ENCODE assay signal across 8 cellular contexts in genomic region chr1:46036894-46037596, GRCh38.
A peak's percentile ranks its signal among the peaks of the same experiment; 100 is the strongest.
DNase-seq lines count a peak whose midpoint lies in the region; ATAC-seq, FAIRE-seq and TF ChIP-seq lines count a peak whose summit lies in the region.

No MANE protein-coding gene starts in this region.

- no peaks in the 10 kb centered on the region for H3K79me2 ChIP-seq in endothelial cell of umbilical vein (ENCODE audit: control insufficient read depth, insufficient read depth, low read length)

- H3K27ac ChIP-seq in endothelial cell of umbilical vein (ENCODE audit: insufficient read depth, low read depth, low read length), result no peak overlapping the region

- DNase-seq in Daoy (ENCODE audit: low read depth) (peak; percentile 81), HT-29 (ENCODE audit: low spot score) (peak; percentile 94), NT2/D1 (ENCODE audit: low read depth, low spot score) (peak; percentile 84), endothelial cell of umbilical vein (ENCODE audit: low read depth, low spot score) (peak; percentile 84), middle frontal gyrus (ENCODE audit: extremely low spot score, low spot score) (peak; percentile 61)
- DNase-seq in activated CD8-positive, alpha-beta memory T cell treated with anti-CD3 and anti-CD28 coated beads, Interleukin-2, amount 50 U/mL, for 1 hour (ENCODE audit: extremely low read depth), result peak; percentile 53
- peak; percentile 75 for DNase-seq in stimulated activated CD8-positive, alpha-beta memory T cell treated with anti-CD3 and anti-CD28 coated beads, Interleukin-4, amount 100 ng/mL, for 24 hours (ENCODE audit: low read depth)

- no peaks in the 10 kb centered on the region for H3K9me3 ChIP-seq in NT2/D1 (ENCODE audit: insufficient read depth, low read length)
- no peaks in the 10 kb centered on the region for H3K9me3 ChIP-seq in endothelial cell of umbilical vein (replicated peaks; ENCODE audit: control insufficient read depth, insufficient read depth, low read length)

- H3K4me2 ChIP-seq in endothelial cell of umbilical vein (ENCODE audit: insufficient read depth, low read length), result no peak overlapping the region

- POLR2A ChIA-PET in endothelial cell of umbilical vein (lab: Charles Lee), result no interaction called here

- H3K27me3 ChIP-seq in NT2/D1 (ENCODE audit: insufficient read depth, insufficient read length), result no peaks in the 10 kb centered on the region
- no peaks in the 10 kb centered on the region for H3K27me3 ChIP-seq in endothelial cell of umbilical vein (ENCODE audit: control insufficient read depth in 2 of 2, insufficient read depth in 2 of 2, low read length in 2 of 2)

- BruUV-seq in endothelial cell of umbilical vein (replicated peaks; lab: Mats Ljungman, UMichigan), result no TSS peak

- no peak overlapping the region for H2AFZ ChIP-seq in endothelial cell of umbilical vein (ENCODE audit: low read depth, low read length)

- FAIRE-seq in endothelial cell of umbilical vein (lab: Jason Lieb, UNC), result peak; percentile 97

- H3K4me3 ChIP-seq in NT2/D1 (ENCODE audit: insufficient read length, low read depth) (no peak overlapping the region), endothelial cell of umbilical vein (replicated peaks in 1 of 3; ENCODE audit: insufficient read depth in 1 of 3, low read depth in 1 of 3, low read length in 3 of 3) (no peak overlapping the region)

- H3K4me1 ChIP-seq in NT2/D1 (ENCODE audit: insufficient read depth, insufficient read length) (peaks cover 6% of the 10 kb centered on the region), endothelial cell of umbilical vein (ENCODE audit: control insufficient read depth, extremely low read depth, insufficient read depth, low read length) (peaks cover 4% of the 10 kb centered on the region)

- no peak for ATAC-seq in HG03045 (IDR thresholded peaks at IDR 0.05; ENCODE audit: unreplicated experiment)

- no peaks in the 10 kb centered on the region for H3K9me1 ChIP-seq in endothelial cell of umbilical vein (replicated peaks; ENCODE audit: control insufficient read depth, extremely low read depth, insufficient read depth, low read length)

- H4K20me1 ChIP-seq in endothelial cell of umbilical vein (replicated peaks; ENCODE audit: control insufficient read depth, extremely low read depth, insufficient read depth, low read length), result no peaks in the 10 kb centered on the region

- TF ChIP-seq POLR2A in endothelial cell of umbilical vein (IDR thresholded peaks at IDR 0.05; ENCODE audit: low read depth, low read length), result no peak

- dilution Hi-C loops in endothelial cell of umbilical vein (cut with MboI; ENCODE audit: extremely low pct_ligation_motif_present, low sequenced_read_pairs), result loop anchor here (25.0 kb wide), 1 partner anchor 150 kb away; the partner anchor contains the start of genes P3R3URF, POMGNT1 and TSPAN1

- peak; percentile 96 to 97 for TF ChIP-seq CTCF in endothelial cell of umbilical vein (IDR thresholded peaks at IDR 0.05; ENCODE audit: extremely low read depth in 1 of 2, insufficient read depth in 1 of 2, low read depth in 1 of 2, low read length in 2 of 2)

- CTCF ChIA-PET in endothelial cell of umbilical vein (lab: Charles Lee), result interaction anchor here (1.4 to 8.3 kb wide), 3 partner anchors 108 to 187 kb away, joined by 4 to 146 read pairs (median 134); no protein-coding TSS in a partner anchor

- H3K9ac ChIP-seq in NT2/D1 (ENCODE audit: insufficient read length, low read depth) (no peak overlapping the region), endothelial cell of umbilical vein (replicated peaks; ENCODE audit: extremely low read depth, insufficient read depth, low read length) (no peak overlapping the region)

- intact Hi-C loops in endothelial cell of umbilical vein (cut with micrococcal nuclease), result loop anchor here (1.0 kb wide), 5 partner anchors 94 to 311 kb away; partner anchors contain the start of gene POMGNT1

- H3K36me3 ChIP-seq in NT2/D1 (ENCODE audit: insufficient read depth, insufficient read length, low read length), result peaks cover 46% of the 10 kb centered on the region
- peaks cover 0 to 9% of the 10 kb centered on the region in 2 experiments for H3K36me3 ChIP-seq in endothelial cell of umbilical vein (ENCODE audit: control insufficient read depth in 2 of 2, extremely low read depth in 1 of 2, insufficient read depth in 2 of 2, low read length in 2 of 2)

TF ChIP-seq in endothelial cell of umbilical vein, 7 proteins besides CTCF, POLR2A, EP300 and RAD21:
- peak; percentile 29 for TF ChIP-seq POLR2AphosphoS5 (IDR thresholded peaks at IDR 0.05; ENCODE audit: insufficient read depth, low read depth, low read length)
- no peak for TF ChIP-seq JUN (IDR thresholded peaks at IDR 0.05; ENCODE audit: borderline replicate concordance, insufficient read depth, insufficient read length, low read depth)
TF ChIP-seq in endothelial cell of umbilical vein: peak in this region for 1.
